In genomic region chr19:14529254-14530004, GRCh38 we compare ENCODE assay signal across 8 cellular contexts. TPM values are rescaled to one million over a fixed set of nuclear protein-coding genes. Genes with fewer than 3 reads are reported as not detected.
DNase-seq lines count a peak whose midpoint lies in the region; ATAC-seq lines count a peak whose summit lies in the region.

TECR (plus strand) TSS chr19:14529594; CDS start chr19:14529697, 103 bp downstream.

- peak; percentile 94 for ATAC-seq in GM21360 (IDR thresholded peaks at IDR 0.05; ENCODE audit: unreplicated experiment)

- H3K27ac ChIP-seq in effector memory CD4-positive, alpha-beta T cell (ENCODE audit: insufficient read depth, low read length, poor library complexity, severe bottlenecking): peak within 1 kb of the TSS; percentile 87

- no peaks in the 10 kb centered on the region for H3K27me3 ChIP-seq in effector memory CD4-positive, alpha-beta T cell (replicated peaks; ENCODE audit: control insufficient read depth, insufficient read depth, low read length, poor library complexity, severe bottlenecking)

- no peaks in the 10 kb centered on the region for H3K9me3 ChIP-seq in effector memory CD4-positive, alpha-beta T cell (ENCODE audit: control insufficient read depth, low read length)

- peaks cover 25% of the 10 kb centered on the region for H3K4me1 ChIP-seq in effector memory CD4-positive, alpha-beta T cell (ENCODE audit: control insufficient read depth, insufficient read depth, low read length, poor library complexity, severe bottlenecking)

- DNase-seq in COLO668 (lab: John Stamatoyannopoulos, UW; ENCODE audit: unreplicated experiment) (peak; percentile 99), HT1080 (ENCODE audit: low read depth) (peak; percentile 100), NOMO-1 treated with DMSO at 0.1 percent for 48 hours (lab: John Stamatoyannopoulos, UW; ENCODE audit: unreplicated experiment) (peak; percentile 99), medulla oblongata (ENCODE audit: extremely low spot score) (peak; percentile 100)
- peak; percentile 100 for DNase-seq in activated CD8-positive, alpha-beta memory T cell treated with anti-CD3 and anti-CD28 coated beads for 4 hours (ENCODE audit: low read depth in 2 of 2)
- DNase-seq in effector memory CD4-positive, alpha-beta T cell: peak; percentile 100
- peak; percentile 100 for DNase-seq in stimulated activated CD8-positive, alpha-beta memory T cell treated with anti-CD3 and anti-CD28 coated beads, Interleukin-12 subunit alpha, Interleukin-12 subunit beta, amount 100 ng/mL, for 1 hour (ENCODE audit: low read depth)

- peak within 1 kb of the TSS; percentile 78 for H3K4me3 ChIP-seq in effector memory CD4-positive, alpha-beta T cell (ENCODE audit: insufficient read depth, low read depth, low read length, poor library complexity, severe bottlenecking)

- peaks cover 3% of the 10 kb centered on the region for H3K36me3 ChIP-seq in effector memory CD4-positive, alpha-beta T cell (ENCODE audit: control insufficient read depth, insufficient read depth, low read length)

RNA-seq across cellular contexts. Expression of gene TECR, which starts in this region (rescaled TPM):
- total RNA-seq in HT1080 (2014; rRNA removed; shearing (Covaris generic)): 97.1 and 144 TPM in 2 replicates
- 137 and 155 TPM in 2 replicates for polyA plus RNA-seq in HT1080 (2015; cell fraction: cytosol; rRNA removed)
- 170 and 179 TPM in 2 replicates for polyA plus RNA-seq in HT1080 (2015; cell fraction: nucleus; rRNA removed)

Comparison
In these comparisons a context has a peak if more than half of its experiments do, and no peak if none do; other contexts are left out.
1. Peak in every context shown above with its lines: DNase-seq, ATAC-seq, H3K4me3 ChIP-seq and H3K27ac ChIP-seq.